In the genomic region with DNA sequence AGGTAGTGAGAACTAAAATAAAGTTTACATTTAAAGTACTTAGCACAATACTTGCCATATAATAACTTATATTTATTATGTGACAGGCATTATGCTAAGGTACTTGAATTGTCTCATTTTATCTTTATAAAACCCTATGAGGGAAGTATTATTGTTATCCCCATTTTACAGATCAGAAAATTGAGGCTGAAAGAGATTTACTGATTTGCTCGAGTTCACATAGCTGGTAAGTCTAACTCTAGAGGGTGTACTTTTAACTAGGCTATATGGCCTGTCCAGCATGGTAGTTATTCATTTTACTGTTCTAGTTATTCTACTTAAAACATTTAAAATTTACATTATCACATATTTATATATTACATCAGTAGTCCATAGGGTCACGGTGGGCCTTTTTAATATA, we compare ENCODE assay signal across 27 cellular contexts.
"Had no signal": no experiment of that assay in that cellular context is flagged by ENCODE, and none has a peak within 500 bp of the region (broad histone marks: within the 10 kb centered on the region; RNA-seq: fewer than 3 reads in every experiment).

No MANE protein-coding gene starts in this region.

- DNase-seq: stimulated activated CD4-positive, alpha-beta T cell treated with anti-CD3 and anti-CD28 coated beads, Interleukin-2, amount 100 ng/mL, for 48 hours; stimulated activated CD4-positive, alpha-beta T cell treated with anti-CD3 and anti-CD28 coated beads, Interleukin-4, amount 100 ng/mL, for 1 hour; stimulated activated CD4-positive, alpha-beta T cell treated with anti-CD3 and anti-CD28 coated beads, Interleukin-4, amount 100 ng/mL, for 24 hours; stimulated activated CD4-positive, alpha-beta T cell treated with anti-CD3 and anti-CD28 coated beads, Interleukin-4, amount 100 ng/mL, for 4 hours; stimulated activated CD8-positive, alpha-beta memory T cell treated with anti-CD3 and anti-CD28 coated beads, Interleukin-4, amount 100 ng/mL, for 48 hours; stimulated activated naive B cell treated with anti-CD40 and anti-IgM and Interleukin-4, amounts not matched to agents 10 μg/mL and 1 μg/mL and 100 μg/mL, for 72 hours; stimulated activated naive CD4-positive, alpha-beta T cell; stimulated activated naive CD4-positive, alpha-beta T cell treated with Interleukin-2 at 50 U/mL for 16 hours; stimulated activated naive CD8-positive, alpha-beta T cell treated with anti-CD3 and anti-CD28 coated beads, Interleukin-15, amount 100 ng/mL, for 72 hours; stimulated activated naive CD8-positive, alpha-beta T cell treated with anti-CD3 and anti-CD28 coated beads, Interleukin-15, Interleukin-2, amounts not matched to agents 100 U/mL and 50 U/mL, for 24 hours; stomach; substantia nigra; testis; thyroid gland; tibial artery; transverse colon; trophoblast cell; upper lobe of left lung; upper lobe of right lung; uterus had no signal

- H3K9me3 ChIP-seq: stomach, suprapubic skin, testis, thoracic aorta, thyroid gland, tibial artery, tibial nerve, transverse colon, upper lobe of left lung, upper lobe of right lung, uterus, vagina had no signal

- H3K4me1 ChIP-seq: stomach, suprapubic skin, testis, thyroid gland, tibial artery, tibial nerve, transverse colon, upper lobe of left lung, upper lobe of right lung, uterus, vagina had no signal

- ATAC-seq: stimulated activated effector memory CD8-positive, alpha-beta T cell treated with anti-CD3 and anti-CD28 coated beads, Interleukin-12 subunit alpha, Interleukin-12 subunit beta, amount 100 ng/mL, for 72 hours; stimulated activated memory B cell treated with anti-CD40 and anti-IgM and Interleukin-4, amounts not matched to agents 10 μg/mL and 1 μg/mL and 100 μg/mL, for 72 hours; stimulated activated naive B cell treated with anti-CD40 and anti-IgM and Interleukin-4, amounts not matched to agents 10 μg/mL and 1 μg/mL and 100 μg/mL, for 72 hours; stimulated activated naive CD8-positive, alpha-beta T cell treated with anti-CD3 and anti-CD28 coated beads, Interleukin-15, amount 100 ng/mL, for 72 hours; stimulated activated naive CD8-positive, alpha-beta T cell treated with anti-CD3 and anti-CD28 coated beads, Interleukin-15, Interleukin-2, amounts not matched to agents 100 U/mL and 50 U/mL, for 24 hours; upper lobe of right lung had no signal

- H3K36me3 ChIP-seq: uterus had no signal

- FAIRE-seq: urothelium cell line had no signal

- H3K4me3 ChIP-seq: stomach, suprapubic skin, testis, thoracic aorta, thyroid gland, tibial artery, tibial nerve, transverse colon, upper lobe of left lung, upper lobe of right lung, uterus, vagina had no signal

- H3K27me3 ChIP-seq: stomach, suprapubic skin, testis, thyroid gland, tibial artery, tibial nerve, transverse colon, upper lobe of left lung, upper lobe of right lung, uterus, vagina had no signal

- H3K27ac ChIP-seq: stomach, suprapubic skin, testis, thoracic aorta, thyroid gland, tibial artery, tibial nerve, transverse colon, upper lobe of left lung, upper lobe of right lung, uterus, vagina had no signal
